ENCODE assay signal across 25 cellular contexts in genomic region chr2:50455351-50455750, GRCh38.
"Had no signal": no experiment of that assay in that cellular context is flagged by ENCODE, and none has a peak within 500 bp of the region (broad histone marks: within the 10 kb centered on the region; RNA-seq: fewer than 3 reads in every experiment).

No MANE protein-coding gene starts in this region.

- H3K4me3 ChIP-seq: colonic mucosa, coronary artery, dorsolateral prefrontal cortex, esophagus muscularis mucosa, esophagus squamous epithelium, gastrocnemius medialis, gastroesophageal sphincter, heart left ventricle, heart right ventricle, hepatocyte had no signal

- H3K4me2 ChIP-seq: hepatocyte had no signal

- H3K4me1 ChIP-seq: colonic mucosa, esophagus muscularis mucosa, esophagus squamous epithelium, foreskin keratinocyte, gastrocnemius medialis, gastroesophageal sphincter, heart left ventricle, heart right ventricle had no signal

- ATAC-seq: effector memory CD8-positive, alpha-beta T cell; esophagus mucosa; foreskin keratinocyte; gastrocnemius medialis; gastroesophageal sphincter; heart left ventricle; heart right ventricle had no signal

- H3K27me3 ChIP-seq: colonic mucosa, dorsolateral prefrontal cortex, esophagus muscularis mucosa, esophagus squamous epithelium, foreskin keratinocyte, gastrocnemius medialis, gastroesophageal sphincter, hepatocyte had no signal

- H3K27ac ChIP-seq: colonic mucosa, coronary artery, epithelial cell of prostate, esophagus muscularis mucosa, esophagus squamous epithelium, foreskin keratinocyte, gastrocnemius medialis, gastroesophageal sphincter, heart left ventricle, heart right ventricle, hepatocyte had no signal

- H3K9me3 ChIP-seq: colonic mucosa, esophagus muscularis mucosa, esophagus squamous epithelium, gastrocnemius medialis, gastroesophageal sphincter, heart left ventricle, heart right ventricle had no signal

- H3K79me2 ChIP-seq: hepatocyte had no signal

- H3K36me3 ChIP-seq: colonic mucosa, esophagus muscularis mucosa, esophagus squamous epithelium, gastrocnemius medialis, gastroesophageal sphincter, heart left ventricle, heart right ventricle had no signal

- DNase-seq: colonic mucosa; cortex of kidney; dermis blood vessel endothelial cell; dorsolateral prefrontal cortex; effector CD4-positive, alpha-beta T cell; effector CD8-positive, alpha-beta T cell; effector memory CD4-positive, alpha-beta T cell; effector memory CD8-positive, alpha-beta T cell; endodermal cell; erythroblast; esophagus squamous epithelium; foreskin fibroblast; foreskin keratinocyte; foreskin melanocyte; gastrocnemius medialis; glutamatergic neuron; head of caudate nucleus; heart left ventricle; heart right ventricle had no signal

- H2AFZ ChIP-seq: hepatocyte had no signal
